18 cellular contexts compared by ENCODE assay signal in the genomic region with DNA sequence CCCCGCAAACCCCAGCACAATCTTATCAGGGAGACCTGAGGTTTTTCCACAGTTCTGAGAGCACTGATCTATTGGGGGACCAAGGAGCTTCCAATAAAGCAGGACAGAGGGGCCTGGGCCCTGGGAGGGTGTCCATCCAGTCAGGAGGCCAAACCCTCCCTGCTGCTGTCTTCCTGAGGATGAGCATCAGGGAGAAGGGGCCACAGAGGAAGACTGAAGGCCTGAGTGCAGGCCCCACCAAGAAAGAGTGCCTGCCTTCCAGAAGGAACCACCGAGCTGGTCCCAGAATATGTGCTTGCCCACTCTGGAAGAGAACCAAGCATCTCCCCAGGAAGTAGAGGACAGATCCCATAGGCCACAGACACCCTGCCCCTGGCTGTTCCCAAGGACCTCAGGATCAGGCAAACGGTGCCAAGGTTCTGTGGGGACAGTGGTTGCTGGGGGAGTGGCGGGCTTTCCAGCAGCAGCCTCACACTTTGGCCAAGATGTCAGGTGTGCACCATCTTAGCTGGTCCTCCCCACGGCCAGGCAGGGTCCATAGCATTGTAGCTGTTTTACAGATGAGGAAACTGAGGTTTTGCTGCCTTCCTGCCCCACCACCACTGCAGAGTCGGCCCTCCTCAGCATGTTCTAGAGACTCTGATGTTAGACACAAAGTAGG.
"Had no signal": no experiment of that assay in that cellular context is flagged by ENCODE, and none has a peak within 500 bp of the region (broad histone marks: within the 10 kb centered on the region; RNA-seq: fewer than 3 reads in every experiment).

No MANE protein-coding gene starts in this region.

- H3K9me3 ChIP-seq: adrenal gland, breast epithelium had no signal

- ATAC-seq: activated CD4-positive, CD25-positive, alpha-beta regulatory T cell treated with anti-CD3 and anti-CD28 coated beads, Interleukin-2, amount 50 U/mL, for 24 hours; activated CD8-positive, alpha-beta memory T cell treated with anti-CD3 and anti-CD28 coated beads, Interleukin-2, amount 10 ng/mL, durations not matched to agents 7 days and 5 days; activated T-cell treated with anti-CD3 and anti-CD28 coated beads, Interleukin-2, amount 50 U/mL, for 72 hours had no signal

- H3K36me3 ChIP-seq: adrenal gland, breast epithelium had no signal

- DNase-seq: activated CD4-positive, alpha-beta T cell treated with anti-CD3 and anti-CD28 coated beads for 48 hours; activated CD4-positive, alpha-beta T cell treated with anti-CD3 and anti-CD28 coated beads, Interleukin-2, amount 50 U/mL, for 48 hours; activated CD8-positive, alpha-beta memory T cell treated with anti-CD3 and anti-CD28 coated beads, Interleukin-2, amount 10 ng/mL, durations not matched to agents 7 days and 5 days; activated naive CD4-positive, alpha-beta T cell; activated T-cell treated with anti-CD3 and anti-CD28 coated beads, Interleukin-2, amount 50 U/mL, for 72 hours; adrenal gland; anterior cingulate cortex; central memory CD4-positive, alpha-beta T cell; KG1; NCI-H1048; NCI-H146; NCI-H187 treated with DMSO at 0.1 percent for 48 hours; NCI-H2081 treated with DMSO at 0.1 percent for 48 hours; NCI-H446; NCI-H524; SHP77 treated with DMSO at 0.1 percent for 48 hours had no signal

- H3K27me3 ChIP-seq: adrenal gland, breast epithelium had no signal

- H3K4me1 ChIP-seq: adrenal gland, breast epithelium had no signal

- H3K27ac ChIP-seq: adrenal gland, breast epithelium had no signal

- H3K4me3 ChIP-seq: adrenal gland, breast epithelium had no signal
